In the genomic region with DNA sequence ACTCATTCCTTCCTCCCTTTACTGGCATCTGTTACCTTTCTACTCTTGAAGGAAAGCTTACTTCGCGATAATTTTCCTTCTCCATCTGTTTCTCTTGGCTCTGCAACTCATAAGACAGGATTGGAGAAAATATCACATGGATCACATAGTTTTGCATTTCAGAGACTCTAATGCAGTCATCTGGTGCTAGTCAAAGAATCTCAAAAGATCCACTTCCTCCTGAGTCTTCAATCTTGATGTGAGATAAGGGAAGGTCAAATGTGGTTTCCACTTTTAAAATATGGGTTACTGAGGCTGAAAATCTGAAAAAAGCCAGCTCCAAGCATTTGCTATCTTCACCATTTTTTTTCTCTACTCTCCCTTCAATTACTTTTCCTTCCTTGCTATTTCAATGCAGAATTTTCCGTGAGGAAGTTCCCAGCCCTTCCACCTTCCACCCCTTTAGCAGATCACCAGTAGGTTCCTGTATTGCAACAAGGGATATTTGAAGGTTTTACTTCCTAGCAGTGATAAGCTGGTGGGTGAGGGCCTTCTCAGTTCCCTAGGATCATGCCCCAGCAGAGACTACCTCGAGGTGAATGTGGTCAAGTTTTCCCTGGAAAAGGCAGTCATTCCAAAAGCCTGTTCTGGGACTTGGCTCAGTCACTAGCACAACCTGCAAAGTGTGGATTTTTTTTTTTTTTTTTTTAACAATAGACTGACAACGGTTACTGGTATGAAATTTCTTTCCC, we compare ENCODE assay signal across 21 cellular contexts.
DNase-seq lines count a peak whose midpoint lies in the region; ATAC-seq, FAIRE-seq and TF ChIP-seq lines count a peak whose summit lies in the region.
"Had no signal": no experiment of that assay in that cellular context is flagged by ENCODE, and none has a peak within 500 bp of the region (broad histone marks: within the 10 kb centered on the region; RNA-seq: fewer than 3 reads in every experiment).

No MANE protein-coding gene starts in this region.

- 21 to 35% methylated on average over 5 of the region's 5 CpGs for WGBS in aorta, 2 donors

- no TSS peak for BruUV-seq in Panc1 (replicated peaks; lab: Mats Ljungman, UMichigan)

- in situ Hi-C loops in Panc1 (cut with HindIII; ENCODE audit: low pct_unique_long_range_greater_than_20kb, low sequenced_read_pairs): no loop called here

- no peak overlapping the region for H3K4me3 Mint-ChIP-seq in T-helper 17 cell
- H3K4me3 Mint-ChIP-seq: activated naive CD8-positive, alpha-beta T cell; activated T-cell treated with anti-CD3 and anti-CD28 coated beads, Interleukin-2, amount 50 U/mL, for 4 hours; H9 had no signal

- H3K4me1 Mint-ChIP-seq in T-helper 17 cell: peaks cover 20% of the 10 kb centered on the region

- no peaks in the 10 kb centered on the region for H3K36me3 ChIP-seq in BLaER1 treated with 17β-estradiol and CSF1 and Interleukin-3, amounts not matched to agents 10 nM and 100 nM
- H3K36me3 ChIP-seq in Panc1 (ENCODE audit: control insufficient read depth, insufficient read depth, low read length): no peaks in the 10 kb centered on the region
- H3K36me3 ChIP-seq in aorta (ENCODE audit: control insufficient read depth in 1 of 2, insufficient read depth in 2 of 2, low read length in 1 of 2): no peaks in the 10 kb centered on the region
- H3K36me3 ChIP-seq: gastrocnemius medialis had no signal

- peaks cover 16 to 26% (median 23%) of the 10 kb centered on the region in 10 experiments; a peak in 19 of 20 replicates for H3K4me1 ChIP-seq in BLaER1 treated with 17β-estradiol and CSF1 and Interleukin-3, amounts not matched to agents 10 nM and 100 nM
- peaks cover 57% of the 10 kb centered on the region for H3K4me1 ChIP-seq in Panc1 (ENCODE audit: control insufficient read depth, insufficient read depth, low read length)
- no peaks in the 10 kb centered on the region for H3K4me1 ChIP-seq in aorta (ENCODE audit: control insufficient read depth in 1 of 2, insufficient read depth in 2 of 2, low read length in 2 of 2)
- H3K4me1 ChIP-seq: gastrocnemius medialis had no signal

- peaks cover 3% of the 10 kb centered on the region for H3K36me3 Mint-ChIP-seq in T-helper 17 cell (ENCODE audit: low read depth)

- POLR2A ChIA-PET in Panc1 (lab: Charles Lee): interaction anchor here (0.6 to 0.7 kb wide), 3 partner anchors 25 to 1860 kb away, joined by 7 to 12 read pairs (median 9); no protein-coding TSS in a partner anchor

- intact Hi-C loops in Panc1 (cut with micrococcal nuclease; ENCODE audit: unreplicated experiment): no loop called here
- intact Hi-C loops in aorta (cut with DNase I): no loop called here
- intact Hi-C loops in head of caudate nucleus (cut with DNase I): no loop called here

- no peaks in the 10 kb centered on the region for H3K9me3 ChIP-seq in BLaER1 treated with 17β-estradiol and CSF1 and Interleukin-3, amounts not matched to agents 10 nM and 100 nM (replicated peaks in 1 of 11)
- H3K9me3 ChIP-seq in Panc1 (ENCODE audit: control insufficient read depth, insufficient read depth, low read depth, low read length) (no peaks in the 10 kb centered on the region), aorta (ENCODE audit: control insufficient read depth, low read length) (no peaks in the 10 kb centered on the region), T-helper 17 cell (ENCODE audit: control insufficient read depth, low read length, poor library complexity, severe bottlenecking) (no peaks in the 10 kb centered on the region)
- H3K9me3 ChIP-seq: gastrocnemius medialis had no signal

- no peak for ATAC-seq in Panc1
- no peak for ATAC-seq in aorta (ENCODE audit: low FRiP score)
- no peak for ATAC-seq in T-helper 17 cell
- ATAC-seq: activated T-cell treated with anti-CD3 and anti-CD28 coated beads, Interleukin-2, amount 50 U/mL, for 4 hours; gastrocnemius medialis; left lobe of liver had no signal

- no peak overlapping the region for H3K27ac ChIP-seq in BLaER1 treated with 17β-estradiol and CSF1 and Interleukin-3, amounts not matched to agents 10 nM and 100 nM
- peak overlapping the region; percentile 64 for H3K27ac ChIP-seq in Panc1 (ENCODE audit: low read length)
- no peak overlapping the region for H3K27ac ChIP-seq in aorta (ENCODE audit: low read depth in 1 of 2, low read length in 2 of 2)
- H3K27ac ChIP-seq: epithelial cell of prostate, gastrocnemius medialis had no signal

- FAIRE-seq in GM12891 (lab: Jason Lieb, UNC): no peak
- FAIRE-seq: GM19239 had no signal

- peak overlapping the region in 9 of 11 experiments; percentile 0 to 46 (median 15); a peak in 12 of 22 replicates for H3K4me2 ChIP-seq in BLaER1 treated with 17β-estradiol and CSF1 and Interleukin-3, amounts not matched to agents 10 nM and 100 nM

- DNase-seq in GM12891 (ENCODE audit: insufficient read length, low spot score) (no peak), Panc1 (ENCODE audit: low read depth, low spot score) (no peak), iris pigment epithelial cell (ENCODE audit: low read depth) (peak; percentile 31), aorta (no peak), medulla oblongata (ENCODE audit: extremely low spot score) (no peak), T-helper 17 cell (no peak), head of caudate nucleus (no peak)
- DNase-seq: activated CD4-positive, alpha-beta T cell treated with anti-CD3 and anti-CD28 coated beads, Interleukin-2, amount 50 U/mL, for 1 hour; activated T-cell treated with anti-CD3 and anti-CD28 coated beads, Interleukin-2, amount 50 U/mL, for 4 hours; dermis blood vessel endothelial cell; gastrocnemius medialis; H9; NCI-H1105; stimulated activated CD4-positive, alpha-beta T cell treated with anti-CD3 and anti-CD28 coated beads, Interleukin-4, amount 100 ng/mL, for 4 hours; substantia nigra; SW 1271 had no signal

- CTCF ChIA-PET in Panc1 (lab: Charles Lee): interaction anchor here (0.7 kb wide), 1 partner anchor 187 kb away, joined by 5 read pairs; a partner anchor contains a TSS

- peaks cover 4% of the 10 kb centered on the region for H3K27me3 Mint-ChIP-seq in T-helper 17 cell

- H4K20me1 ChIP-seq in BLaER1 treated with 17β-estradiol and CSF1 and Interleukin-3, amounts not matched to agents 10 nM and 100 nM: no peaks in the 10 kb centered on the region

- no peak overlapping the region for H3K4me3 ChIP-seq in BLaER1 treated with 17β-estradiol and CSF1 and Interleukin-3, amounts not matched to agents 10 nM and 100 nM
- H3K4me3 ChIP-seq in Panc1 (ENCODE audit: low read depth in 2 of 2, low read length in 2 of 2) (no peak overlapping the region), aorta (ENCODE audit: low read length in 2 of 2) (no peak overlapping the region)
- H3K4me3 ChIP-seq: gastrocnemius medialis had no signal

- no peak for TF ChIP-seq CTCF in Panc1 (IDR thresholded peaks at IDR 0.05)

- no peaks in the 10 kb centered on the region for H3K27me3 ChIP-seq in BLaER1 treated with 17β-estradiol and CSF1 and Interleukin-3, amounts not matched to agents 10 nM and 100 nM
- H3K27me3 ChIP-seq in Panc1 (ENCODE audit: control insufficient read depth, insufficient read depth, low read length): no peaks in the 10 kb centered on the region
- H3K27me3 ChIP-seq in aorta (ENCODE audit: control insufficient read depth in 1 of 2, insufficient read depth in 2 of 2, low read length in 1 of 2): no peaks in the 10 kb centered on the region
- H3K27me3 ChIP-seq: gastrocnemius medialis had no signal

- no peak overlapping the region for H3K27ac Mint-ChIP-seq in T-helper 17 cell
- H3K27ac Mint-ChIP-seq: activated naive CD8-positive, alpha-beta T cell had no signal

- H3K9ac ChIP-seq in BLaER1 treated with 17β-estradiol and CSF1 and Interleukin-3, amounts not matched to agents 10 nM and 100 nM: no peak overlapping the region

- no peak for TF ChIP-seq POLR2A in GM12891 (IDR thresholded peaks at IDR 0.05; ENCODE audit: low read depth, low read length)

TF ChIP-seq in GM12891, 5 proteins besides CTCF, POLR2A, EP300 and RAD21:
- TF ChIP-seq SPI1 (IDR thresholded peaks at IDR 0.05; ENCODE audit: low read depth, low read length): peak; percentile 33; the same call in 1 of the 2 replicates
- TF ChIP-seq PAX5 (IDR thresholded peaks at IDR 0.05; ENCODE audit: insufficient read depth, low read length, severe bottlenecking): no peak
